Comparison of ENCODE assay signal across 1 cellular context in genomic region chr14:67819563-67820411, GRCh38.
TF ChIP-seq lines count a peak whose summit lies in the region.

RAD51B (plus strand) TSS chr14:67819779.

TF ChIP-seq in GM12878, 131 proteins besides CTCF, POLR2A, EP300 and RAD21 (continued from another document):
- TF ChIP-seq E2F4 (IDR thresholded peaks at IDR 0.05; ENCODE audit: low read depth, low read length): peak; percentile 62; the same call in 1 of the 2 replicates
- TF ChIP-seq FOS (IDR thresholded peaks at IDR 0.05; ENCODE audit: borderline replicate concordance, extremely low read depth, insufficient read length): peak; percentile 87
- TF ChIP-seq MXI1 (IDR thresholded peaks at IDR 0.05; ENCODE audit: low read depth, low read length): peak; percentile 27; the same call in 1 of the 2 replicates
- peak; percentile 82 for TF ChIP-seq IKZF1 (conservative IDR thresholded peaks at IDR 0.05)
- no peak for TF ChIP-seq JUND (IDR thresholded peaks at IDR 0.05; ENCODE audit: low read depth, low read length)
- TF ChIP-seq MLLT1 (IDR thresholded peaks at IDR 0.05): 0 out of 2 replicates have a peak, but pooled peaks have one; percentile 2
- peak; percentile 81 for TF ChIP-seq CREM (IDR thresholded peaks at IDR 0.05; ENCODE audit: low read depth)
- TF ChIP-seq MTA2 (IDR thresholded peaks at IDR 0.05; ENCODE audit: low read depth): no peak; the same call in 1 of the 2 replicates
- peak; percentile 45; the same call in 1 of the 2 replicates for TF ChIP-seq SREBF1 (IDR thresholded peaks at IDR 0.05; ENCODE audit: low read length)
- peak; percentile 67 for TF ChIP-seq E4F1 (IDR thresholded peaks at IDR 0.05; ENCODE audit: borderline replicate concordance, partially characterized antibody)
- TF ChIP-seq MYC (IDR thresholded peaks at IDR 0.05; ENCODE audit: insufficient read depth, insufficient read length, insufficient replicate concordance, low read length, severe bottlenecking): no peak
- peak; percentile 24; the same call in 1 of the 2 replicates for TF ChIP-seq GATAD2B (conservative IDR thresholded peaks at IDR 0.05; ENCODE audit: low read depth)
- peak; percentile 72; the same call in 1 of the 2 replicates for TF ChIP-seq NFYA (IDR thresholded peaks at IDR 0.05; ENCODE audit: borderline replicate concordance, low read depth, low read length)
- peak; percentile 97 for TF ChIP-seq SIX5 (IDR thresholded peaks at IDR 0.05; ENCODE audit: low read depth, low read length, severe bottlenecking)
